1 cellular context compared by ENCODE assay signal in the genomic region with DNA sequence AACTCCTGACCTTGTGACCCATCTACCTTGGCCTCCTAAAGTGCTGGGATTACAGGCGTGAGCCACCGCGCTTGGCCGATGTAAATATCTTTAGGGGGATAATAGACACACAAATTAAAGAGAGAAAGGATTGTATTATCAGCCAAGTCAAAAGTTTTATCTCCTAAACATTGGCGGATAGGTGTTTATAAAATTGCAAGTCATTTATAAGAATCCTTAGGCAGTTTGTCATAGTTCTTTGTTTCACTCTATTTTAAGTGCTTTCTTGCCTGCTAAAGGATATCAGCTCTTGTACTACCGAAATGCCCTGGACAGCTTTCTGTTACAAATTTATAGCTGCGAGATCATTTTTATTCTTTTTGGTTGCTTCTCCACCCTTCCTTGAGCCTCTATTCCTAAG.
TF ChIP-seq lines count a peak whose summit lies in the region.

No MANE protein-coding gene starts in this region.

TF ChIP-seq in K562, 482 proteins besides CTCF, POLR2A, EP300 and RAD21 (continued from another document):
- TF ChIP-seq MYBL2 (IDR thresholded peaks at IDR 0.05; ENCODE audit: low read depth) (no peak), MYBL2 (CRISPR knock-in tag; IDR thresholded peaks at IDR 0.05; ENCODE audit: borderline replicate concordance) (no peak), ZEB2 (IDR thresholded peaks at IDR 0.05) (no peak), COPS2 (conservative IDR thresholded peaks at IDR 0.05) (no peak)
